22 cellular contexts compared by ENCODE assay signal in the genomic region with DNA sequence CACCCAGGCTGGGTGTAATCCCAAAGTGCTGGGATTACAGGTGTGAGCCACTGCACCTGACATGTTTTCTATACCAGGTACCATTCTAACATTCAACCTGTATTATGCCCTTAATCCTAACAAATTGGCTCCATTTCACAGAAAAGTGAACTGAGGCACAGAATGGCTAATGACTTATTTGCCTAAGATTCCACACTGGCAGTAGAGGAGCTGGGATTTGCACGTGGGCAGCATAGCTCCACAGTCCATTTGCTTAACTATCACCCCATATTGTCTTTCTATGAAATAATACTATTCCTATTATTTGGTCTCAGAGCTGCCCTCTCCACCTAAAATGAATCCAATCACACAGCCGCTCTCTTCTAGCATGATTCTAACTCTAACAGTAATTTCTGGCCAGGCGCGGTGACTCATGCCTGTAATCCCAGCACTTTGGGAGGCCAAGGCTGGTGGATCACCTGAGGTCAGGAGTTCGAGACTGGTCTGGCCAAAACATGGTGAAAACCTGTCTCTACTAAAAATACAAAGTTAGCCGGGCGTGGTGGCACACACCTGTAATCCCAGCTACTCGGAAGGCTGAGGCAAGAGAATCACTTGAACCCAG. TPM values are rescaled to one million over a fixed set of nuclear protein-coding genes. Genes with fewer than 3 reads are reported as not detected.
DNase-seq lines count a peak whose midpoint lies in the region; ATAC-seq, FAIRE-seq and TF ChIP-seq lines count a peak whose summit lies in the region.
"Had no signal": no experiment of that assay in that cellular context is flagged by ENCODE, and none has a peak within 500 bp of the region (broad histone marks: within the 10 kb centered on the region; RNA-seq: fewer than 3 reads in every experiment).

No MANE protein-coding gene starts in this region.

- H3K9me3 Mint-ChIP-seq in naive thymus-derived CD4-positive, alpha-beta T cell = no peaks in the 10 kb centered on the region
- H3K9me3 Mint-ChIP-seq in T-cell = no peaks in the 10 kb centered on the region
- H3K9me3 Mint-ChIP-seq: CD4-positive, alpha-beta memory T cell had no signal

- no peak overlapping the region for H3K4me3 Mint-ChIP-seq in naive thymus-derived CD4-positive, alpha-beta T cell
- no peak overlapping the region for H3K4me3 Mint-ChIP-seq in T-cell

- no peaks in the 10 kb centered on the region for H3K36me3 ChIP-seq in HepG2 (replicated peaks in 1 of 2; ENCODE audit: control insufficient read depth in 1 of 2, insufficient read depth in 2 of 2, low read length in 2 of 2)
- no peaks in the 10 kb centered on the region for H3K36me3 ChIP-seq in right lobe of liver
- no peaks in the 10 kb centered on the region for H3K36me3 ChIP-seq in HEK293 (ENCODE audit: control insufficient read depth in 2 of 2, insufficient read depth in 1 of 2, low read length in 2 of 2)
- no peaks in the 10 kb centered on the region for H3K36me3 ChIP-seq in kidney (ENCODE audit: control insufficient read depth in 1 of 2, insufficient read depth in 2 of 2, low read length in 2 of 2)
- no peaks in the 10 kb centered on the region for H3K36me3 ChIP-seq in naive thymus-derived CD4-positive, alpha-beta T cell (ENCODE audit: control insufficient read depth in 2 of 3, insufficient read depth in 3 of 3, low read length in 3 of 3)

- no peak overlapping the region for H3K27ac ChIP-seq in HepG2 (ENCODE audit: extremely low read length, insufficient read depth, low read length)
- no peak overlapping the region for H3K27ac ChIP-seq in right lobe of liver
- H3K27ac ChIP-seq in HEK293 (ENCODE audit: extremely low read depth, low read depth, low read length) = no peak overlapping the region
- no peak overlapping the region for H3K27ac ChIP-seq in kidney (ENCODE audit: low read depth in 2 of 2, low read length in 2 of 2)
- H3K27ac ChIP-seq in naive thymus-derived CD4-positive, alpha-beta T cell (ENCODE audit: low read depth, low read length) = no peak overlapping the region
- H3K27ac ChIP-seq: A549 had no signal

- no peaks in the 10 kb centered on the region for H3K79me2 ChIP-seq in HepG2 (ENCODE audit: insufficient read depth, low read length)

- CTCF ChIA-PET in HepG2 (lab: Yijun Ruan, JAX; ENCODE audit: low intra/inter-chr PET ratio, low total read pairs) = no interaction called here
- CTCF ChIA-PET in HEK293 (lab: Yijun Ruan, JAX) = interaction anchor here (0.5 to 2.4 kb wide), 11 partner anchors 9 to 706 kb away, joined by 3 to 17 read pairs (median 3); no protein-coding TSS in a partner anchor
- CTCF ChIA-PET in naive thymus-derived CD4-positive, alpha-beta T cell (lab: Charles Lee) = interaction anchor here (0.6 kb wide), 1 partner anchor 50 kb away, joined by 3 read pairs; no protein-coding TSS in a partner anchor
- CTCF ChIA-PET in T-cell (lab: Charles Lee) = no interaction called here

- H3K27me3 Mint-ChIP-seq in naive thymus-derived CD4-positive, alpha-beta T cell = peaks cover 0 to 14% (median 6%) of the 10 kb centered on the region in 5 donors
- H3K27me3 Mint-ChIP-seq in T-cell = peaks cover 4 to 8% of the 10 kb centered on the region in 2 donors

- no peak for ATAC-seq in HepG2
- ATAC-seq in right lobe of liver = no peak
- ATAC-seq in naive thymus-derived CD4-positive, alpha-beta T cell = no peak
- no peak for ATAC-seq in T-cell (replicated peaks in 1 of 4)

- TF ChIP-seq RAD21 in HepG2 (CRISPR knock-in tag; IDR thresholded peaks at IDR 0.05) = no peak

- H3K27ac Mint-ChIP-seq in naive thymus-derived CD4-positive, alpha-beta T cell = no peak overlapping the region
- H3K27ac Mint-ChIP-seq in T-cell = no peak overlapping the region

- H3K4me2 ChIP-seq in HepG2 (ENCODE audit: low read depth, low read length) = peak overlapping the region; percentile 98
- H3K4me2 ChIP-seq: A549 had no signal

- POLR2A ChIA-PET in HepG2 (lab: Yijun Ruan, JAX) = interaction anchor here (0.8 to 2.3 kb wide), 18 partner anchors 7 to 564 kb away, joined by 3 to 15 read pairs (median 4); partner anchors contain the start of genes GTPBP2, MYMX and SLC29A1
- POLR2A ChIA-PET in HEK293 (lab: Yijun Ruan, JAX) = interaction anchor here (0.5 to 1.4 kb wide), 4 partner anchors 9 to 48 kb away, joined by 3 to 4 read pairs (median 4); no protein-coding TSS in a partner anchor
- POLR2A ChIA-PET in naive thymus-derived CD4-positive, alpha-beta T cell (lab: Charles Lee) = interaction anchor here (0.7 kb wide), 1 partner anchor 251 kb away, joined by 4 read pairs; no protein-coding TSS in a partner anchor
- POLR2A ChIA-PET in T-cell (lab: Charles Lee) = interaction anchor here in 1 of 2 donors (0.5 to 0.6 kb wide), 2 partner anchors 14 to 599 kb away, joined by 4 read pairs; no protein-coding TSS in a partner anchor

- H3K9me3 ChIP-seq in HepG2 (ENCODE audit: low read length) = no peaks in the 10 kb centered on the region
- no peaks in the 10 kb centered on the region for H3K9me3 ChIP-seq in right lobe of liver
- H3K9me3 ChIP-seq in HEK293 (ENCODE audit: control insufficient read depth, insufficient read depth, low read depth, low read length) = no peaks in the 10 kb centered on the region
- no peaks in the 10 kb centered on the region for H3K9me3 ChIP-seq in kidney (ENCODE audit: control insufficient read depth in 1 of 2, low read length in 2 of 2)
- H3K9me3 ChIP-seq in naive thymus-derived CD4-positive, alpha-beta T cell (ENCODE audit: control insufficient read depth in 2 of 3, low read length in 3 of 3) = no peaks in the 10 kb centered on the region
- H3K9me3 ChIP-seq: A549 had no signal

- in situ Hi-C loops in HepG2 (cut with HindIII; ENCODE audit: extremely low pct_ligation_motif_present, low pct_unique_long_range_greater_than_20kb) = no loop called here

- no peak overlapping the region for H3K4me3 ChIP-seq in HepG2 (replicated peaks in 1 of 3; ENCODE audit: insufficient read depth in 1 of 3, low read depth in 2 of 3, low read length in 3 of 3)
- H3K4me3 ChIP-seq in right lobe of liver = no peak overlapping the region
- H3K4me3 ChIP-seq in HEK293 (ENCODE audit: low read depth, low read length) = no peak overlapping the region
- H3K4me3 ChIP-seq in kidney (ENCODE audit: low read length in 2 of 2) = no peak overlapping the region
- no peak overlapping the region for H3K4me3 ChIP-seq in naive thymus-derived CD4-positive, alpha-beta T cell (ENCODE audit: low read length)
- H3K4me3 ChIP-seq: A549 had no signal

- 59% methylated on average over 8 of the region's 8 CpGs for WGBS in HepG2 (ENCODE audit: low lambda C conversion rate)
- WGBS in right lobe of liver (ENCODE audit: insufficient coverage, low coverage, low lambda C conversion rate, missing lambda C conversion rate) = 85% methylated on average over 7 of the region's 8 CpGs

- BruUV-seq in HepG2 (replicated peaks; lab: Mats Ljungman, UMichigan) = no TSS peak

- FAIRE-seq in HepG2 (lab: Jason Lieb, UNC) (no peak), kidney (lab: Jason Lieb, UNC) (no peak)
- FAIRE-seq: A549, GM12892 had no signal

- no peaks in the 10 kb centered on the region for H3K36me3 Mint-ChIP-seq in naive thymus-derived CD4-positive, alpha-beta T cell
- H3K36me3 Mint-ChIP-seq in T-cell = no peaks in the 10 kb centered on the region
- H3K36me3 Mint-ChIP-seq: CD4-positive, alpha-beta memory T cell had no signal

- H3K4me1 ChIP-seq in HepG2 (ENCODE audit: insufficient read depth, low read length) (peaks cover 49% of the 10 kb centered on the region), right lobe of liver (no peaks in the 10 kb centered on the region), HEK293 (ENCODE audit: control insufficient read depth, insufficient read depth, low read length) (no peaks in the 10 kb centered on the region), kidney (ENCODE audit: control insufficient read depth in 1 of 2, insufficient read depth in 1 of 2, low read depth in 1 of 2, low read length in 2 of 2) (no peaks in the 10 kb centered on the region)
- H3K4me1 ChIP-seq in naive thymus-derived CD4-positive, alpha-beta T cell (ENCODE audit: control insufficient read depth in 2 of 2, insufficient read depth in 2 of 2, low read length in 2 of 2) = no peaks in the 10 kb centered on the region
- H3K4me1 ChIP-seq: A549 had no signal

- H3K9ac ChIP-seq in HepG2 (ENCODE audit: insufficient read depth, low read depth, low read length) = no peak overlapping the region
- no peak overlapping the region for H3K9ac ChIP-seq in kidney (ENCODE audit: low read length in 2 of 2)

- no peak overlapping the region for H2AFZ ChIP-seq in HepG2 (ENCODE audit: low read length)

- DNase-seq in HepG2 (ENCODE audit: low spot score) (no peak), right lobe of liver (no peak), kidney (peak; percentile 31), T-cell (no peak), epidermal melanocyte (ENCODE audit: insufficient read length, low spot score) (no peak)
- no peak for DNase-seq in naive thymus-derived CD4-positive, alpha-beta T cell
- DNase-seq: 8988T; ACHN; C1 segment of cervical spinal cord; Calu3; CD4-positive, alpha-beta memory T cell; COR-L47; GF-D8; GOT3; H7; HCEC 1CT had no signal

- no peaks in the 10 kb centered on the region for H4K20me1 ChIP-seq in HepG2 (ENCODE audit: insufficient read depth, low read length)

- H3K4me1 Mint-ChIP-seq in naive thymus-derived CD4-positive, alpha-beta T cell = peaks cover 0 to 10% (median 0%) of the 10 kb centered on the region in 7 donors
- no peaks in the 10 kb centered on the region for H3K4me1 Mint-ChIP-seq in T-cell
- H3K4me1 Mint-ChIP-seq: CD4-positive, alpha-beta memory T cell had no signal

- intact Hi-C loops in HepG2 (cut with micrococcal nuclease; ENCODE audit: unreplicated experiment) = no loop called here
- intact Hi-C loops in right lobe of liver (cut with DNase I) = no loop called here
- intact Hi-C loops in kidney (cut with DNase I) = no loop called here
- intact Hi-C loops in naive thymus-derived CD4-positive, alpha-beta T cell (cut with micrococcal nuclease) = no loop called here

- TF ChIP-seq EP300 in HepG2 (IDR thresholded peaks at IDR 0.05; ENCODE audit: low read depth in 2 of 2, low read length in 2 of 2) = no peak
- TF ChIP-seq EP300 in HepG2 (CRISPR knock-in tag; IDR thresholded peaks at IDR 0.05; ENCODE audit: borderline replicate concordance) = no peak

- H3K27me3 ChIP-seq in HepG2 (ENCODE audit: control insufficient read depth in 1 of 2, insufficient read depth in 2 of 2, low read length in 2 of 2) = peaks cover 0 to 5% of the 10 kb centered on the region in 2 experiments; a peak in 2 of 5 replicates
- H3K27me3 ChIP-seq in right lobe of liver = no peaks in the 10 kb centered on the region
- no peaks in the 10 kb centered on the region for H3K27me3 ChIP-seq in naive thymus-derived CD4-positive, alpha-beta T cell (ENCODE audit: control insufficient read depth in 2 of 2, insufficient read depth in 2 of 2, low read length in 2 of 2)

- no peak for TF ChIP-seq CTCF in HepG2 (CRISPR knock-in tag; IDR thresholded peaks at IDR 0.05)
- no peak for TF ChIP-seq CTCF in right lobe of liver (IDR thresholded peaks at IDR 0.05)
- TF ChIP-seq CTCF in HEK293 (tag by site-specific recombination; IDR thresholded peaks at IDR 0.05) = no peak
- no peak for TF ChIP-seq CTCF in kidney (IDR thresholded peaks at IDR 0.05; ENCODE audit: borderline replicate concordance, extremely low read depth, insufficient read depth)

- TF ChIP-seq POLR2A in HepG2 (IDR thresholded peaks at IDR 0.05; ENCODE audit: insufficient read depth in 1 of 2, low read depth in 2 of 2, low read length in 2 of 2) (no peak), right lobe of liver (IDR thresholded peaks at IDR 0.05) (no peak)

RNA-seq across cellular contexts. Expression of gene MYMX, which starts 23.3 kb away (rescaled TPM):
- not detected in 2 replicates for total RNA-seq in HepG2 (2016; rRNA removed; fragmentation: Illumina TruSeq; extraction: Trizol)
- total RNA-seq in HepG2 (2016; cell fraction: cytosol; rRNA removed; fragmentation: Illumina TruSeq; extraction: Trizol; ENCODE audit: low read depth) = not detected in 2 replicates
- total RNA-seq in HepG2 (2016; cell fraction: insoluble cytoplasmic fraction; rRNA removed; fragmentation: Illumina TruSeq; extraction: Trizol) = not detected in 2 replicates
- not detected in 2 replicates for total RNA-seq in HepG2 (2016; cell fraction: membrane; rRNA removed; fragmentation: Illumina TruSeq; extraction: Trizol)
- not detected in 2 replicates for total RNA-seq in HepG2 (2016; cell fraction: nucleus; rRNA removed; fragmentation: Illumina TruSeq; extraction: Trizol)
- polyA plus RNA-seq in HepG2 (2011; rRNA removed) = 0.14 TPM in 1 of 2 replicates, not detected in the other
- 0.09 TPM in 1 of 2 replicates, not detected in the other for polyA plus RNA-seq in HepG2 (2011; cell fraction: cytosol; rRNA removed)
- polyA plus RNA-seq in HepG2 (2011; cell fraction: nucleus; rRNA removed) = 0.24 TPM in 1 of 2 replicates, not detected in the other
- not detected in 2 replicates for polyA plus RNA-seq in HepG2 (2012)
- polyA plus RNA-seq in HepG2 (2016; cell fraction: cytosol; fragmentation: Illumina TruSeq; extraction: Trizol; ENCODE audit: low read depth) = not detected in 2 replicates
- polyA plus RNA-seq in HepG2 (2016; cell fraction: insoluble cytoplasmic fraction; fragmentation: Illumina TruSeq; extraction: Trizol; ENCODE audit: low read depth) = not detected in 2 replicates
- polyA plus RNA-seq in HepG2 (2016; cell fraction: membrane; fragmentation: Illumina TruSeq; extraction: Trizol; ENCODE audit: low read depth) = not detected in 2 replicates
- polyA plus RNA-seq in HepG2 (2016; cell fraction: nucleus; fragmentation: Illumina TruSeq; extraction: Trizol; ENCODE audit: insufficient read depth, low read depth) = not detected in 2 replicates
- not detected in 2 replicates for polyA minus RNA-seq in HepG2 (2011; rRNA and poly(A)+ RNA removed; ENCODE audit: low replicate concordance)
- not detected in 2 replicates for polyA minus RNA-seq in HepG2 (2011; cell fraction: cytosol; rRNA and poly(A)+ RNA removed)
- polyA minus RNA-seq in HepG2 (2011; cell fraction: nucleus; rRNA and poly(A)+ RNA removed) = not detected in 2 replicates
- not detected for total RNA-seq in right lobe of liver
- 1.1 TPM for total RNA-seq in kidney
- polyA plus RNA-seq in kidney (ENCODE audit: insufficient read depth, low read depth, low replicate concordance) = 2.2 TPM
- total RNA-seq in naive thymus-derived CD4-positive, alpha-beta T cell = not detected
- polyA plus RNA-seq in naive thymus-derived CD4-positive, alpha-beta T cell = not detected
- total RNA-seq in T-cell = not detected
- total RNA-seq: Calu3; CD4-positive, alpha-beta memory T cell; Daoy had no signal
- polyA plus RNA-seq: A549; BJ; CD4-positive, alpha-beta memory T cell had no signal

RNA-seq across cellular contexts. Expression of gene SLC29A1, which starts 30.0 kb away (rescaled TPM):
- total RNA-seq in HepG2 (2016; rRNA removed; fragmentation: Illumina TruSeq; extraction: Trizol) (23.1 and 43.2 TPM in 2 replicates), right lobe of liver (10 to 100 TPM; 27.4 to 51.3 (median 31.4) TPM), kidney (74.6 TPM), T-cell (1 to 10 TPM; 1.3 to 8.0 (median 3.4) TPM)
- 19.7 and 24.6 TPM in 2 replicates for total RNA-seq in HepG2 (2016; cell fraction: cytosol; rRNA removed; fragmentation: Illumina TruSeq; extraction: Trizol; ENCODE audit: low read depth)
- 22.9 and 41.9 TPM in 2 replicates for total RNA-seq in HepG2 (2016; cell fraction: insoluble cytoplasmic fraction; rRNA removed; fragmentation: Illumina TruSeq; extraction: Trizol)
- total RNA-seq in HepG2 (2016; cell fraction: membrane; rRNA removed; fragmentation: Illumina TruSeq; extraction: Trizol) = 37.5 and 40.9 TPM in 2 replicates
- total RNA-seq in HepG2 (2016; cell fraction: nucleus; rRNA removed; fragmentation: Illumina TruSeq; extraction: Trizol) = 42.6 and 53.1 TPM in 2 replicates
- polyA plus RNA-seq in HepG2 (2011; rRNA removed) (95.5 and 106 TPM in 2 replicates), kidney (ENCODE audit: insufficient read depth, low read depth, low replicate concordance) (50.1 TPM)
- polyA plus RNA-seq in HepG2 (2011; cell fraction: cytosol; rRNA removed) = 92.8 and 113 TPM in 2 replicates
- polyA plus RNA-seq in HepG2 (2011; cell fraction: nucleus; rRNA removed) = 132 and 138 TPM in 2 replicates
- polyA plus RNA-seq in HepG2 (2012) = 38.8 and 43.9 TPM in 2 replicates
- polyA plus RNA-seq in HepG2 (2016; cell fraction: cytosol; fragmentation: Illumina TruSeq; extraction: Trizol; ENCODE audit: low read depth) = 32.1 and 36.6 TPM in 2 replicates
- 35.2 and 35.6 TPM in 2 replicates for polyA plus RNA-seq in HepG2 (2016; cell fraction: insoluble cytoplasmic fraction; fragmentation: Illumina TruSeq; extraction: Trizol; ENCODE audit: low read depth)
- 48.6 and 49.6 TPM in 2 replicates for polyA plus RNA-seq in HepG2 (2016; cell fraction: membrane; fragmentation: Illumina TruSeq; extraction: Trizol; ENCODE audit: low read depth)
- 82.7 and 90.9 TPM in 2 replicates for polyA plus RNA-seq in HepG2 (2016; cell fraction: nucleus; fragmentation: Illumina TruSeq; extraction: Trizol; ENCODE audit: insufficient read depth, low read depth)
- polyA minus RNA-seq in HepG2 (2011; rRNA and poly(A)+ RNA removed; ENCODE audit: low replicate concordance) = 236 and 248 TPM in 2 replicates
- polyA minus RNA-seq in HepG2 (2011; cell fraction: cytosol; rRNA and poly(A)+ RNA removed) = 35.4 and 40.0 TPM in 2 replicates
- polyA minus RNA-seq in HepG2 (2011; cell fraction: nucleus; rRNA and poly(A)+ RNA removed) = 37.0 and 39.3 TPM in 2 replicates
- total RNA-seq in naive thymus-derived CD4-positive, alpha-beta T cell = 10 to 100 TPM in 1 of 5 experiments, 1 to 10 TPM in 2, under 1 TPM in 2; 0.84 to 41.1 (median 1.8) TPM
- polyA plus RNA-seq in naive thymus-derived CD4-positive, alpha-beta T cell = 1 to 10 TPM in 1 of 2 donors, under 1 TPM in 1; 0.95 to 2.0 TPM

RNA-seq across cellular contexts. Expression of gene CAPN11, which starts 34.8 kb away (rescaled TPM):
- 0.07 TPM in 1 of 2 replicates, not detected in the other for total RNA-seq in HepG2 (2016; rRNA removed; fragmentation: Illumina TruSeq; extraction: Trizol)
- total RNA-seq in HepG2 (2016; cell fraction: cytosol; rRNA removed; fragmentation: Illumina TruSeq; extraction: Trizol; ENCODE audit: low read depth) = not detected in 2 replicates
- not detected in 2 replicates for total RNA-seq in HepG2 (2016; cell fraction: insoluble cytoplasmic fraction; rRNA removed; fragmentation: Illumina TruSeq; extraction: Trizol)
- not detected in 2 replicates for total RNA-seq in HepG2 (2016; cell fraction: membrane; rRNA removed; fragmentation: Illumina TruSeq; extraction: Trizol)
- not detected in 2 replicates for total RNA-seq in HepG2 (2016; cell fraction: nucleus; rRNA removed; fragmentation: Illumina TruSeq; extraction: Trizol)
- 0.11 and 0.13 TPM in 2 replicates for polyA plus RNA-seq in HepG2 (2011; rRNA removed)
- 0.03 and 0.05 TPM in 2 replicates for polyA plus RNA-seq in HepG2 (2011; cell fraction: cytosol; rRNA removed)
- 0.71 and 0.74 TPM in 2 replicates for polyA plus RNA-seq in HepG2 (2011; cell fraction: nucleus; rRNA removed)
- 0.07 and 0.09 TPM in 2 replicates for polyA plus RNA-seq in HepG2 (2012)
- polyA plus RNA-seq in HepG2 (2016; cell fraction: cytosol; fragmentation: Illumina TruSeq; extraction: Trizol; ENCODE audit: low read depth) = not detected in 2 replicates
- not detected in 2 replicates for polyA plus RNA-seq in HepG2 (2016; cell fraction: insoluble cytoplasmic fraction; fragmentation: Illumina TruSeq; extraction: Trizol; ENCODE audit: low read depth)
- polyA plus RNA-seq in HepG2 (2016; cell fraction: membrane; fragmentation: Illumina TruSeq; extraction: Trizol; ENCODE audit: low read depth) = not detected in 2 replicates
- not detected in 2 replicates for polyA plus RNA-seq in HepG2 (2016; cell fraction: nucleus; fragmentation: Illumina TruSeq; extraction: Trizol; ENCODE audit: insufficient read depth, low read depth)
- polyA minus RNA-seq in HepG2 (2011; rRNA and poly(A)+ RNA removed; ENCODE audit: low replicate concordance) = 0.07 TPM in 1 of 2 replicates, not detected in the other
- not detected in 2 replicates for polyA minus RNA-seq in HepG2 (2011; cell fraction: cytosol; rRNA and poly(A)+ RNA removed)
- polyA minus RNA-seq in HepG2 (2011; cell fraction: nucleus; rRNA and poly(A)+ RNA removed) = 0.37 TPM in 1 of 2 replicates, not detected in the other
- total RNA-seq in right lobe of liver = under 1 TPM in 2 of 6 experiments, not detected in 4; 0.22 to 0.31 TPM
- total RNA-seq in kidney = 2.3 TPM
- 0.39 TPM for polyA plus RNA-seq in kidney (ENCODE audit: insufficient read depth, low read depth, low replicate concordance)
- total RNA-seq in naive thymus-derived CD4-positive, alpha-beta T cell = under 1 TPM in 1 of 5 experiments, not detected in 4; 0.66 TPM
- polyA plus RNA-seq in naive thymus-derived CD4-positive, alpha-beta T cell = not detected
- under 1 TPM in 1 of 5 donors, not detected in 4; 0.79 TPM for total RNA-seq in T-cell
- total RNA-seq: Calu3; CD4-positive, alpha-beta memory T cell; Daoy; G401 had no signal
- polyA plus RNA-seq: CD4-positive, alpha-beta memory T cell had no signal

RNA-seq across cellular contexts. Expression of gene HSP90AB1, which starts 53.5 kb away (rescaled TPM):
- total RNA-seq in HepG2 (2016; rRNA removed; fragmentation: Illumina TruSeq; extraction: Trizol) = 1,472 and 2,212 TPM in 2 replicates
- 123 and 155 TPM in 2 replicates for total RNA-seq in HepG2 (2016; cell fraction: cytosol; rRNA removed; fragmentation: Illumina TruSeq; extraction: Trizol; ENCODE audit: low read depth)
- 1,508 and 1,964 TPM in 2 replicates for total RNA-seq in HepG2 (2016; cell fraction: insoluble cytoplasmic fraction; rRNA removed; fragmentation: Illumina TruSeq; extraction: Trizol)
- total RNA-seq in HepG2 (2016; cell fraction: membrane; rRNA removed; fragmentation: Illumina TruSeq; extraction: Trizol) = 383 and 490 TPM in 2 replicates
- total RNA-seq in HepG2 (2016; cell fraction: nucleus; rRNA removed; fragmentation: Illumina TruSeq; extraction: Trizol) = 1,014 and 1,081 TPM in 2 replicates
- 1,076 and 1,325 TPM in 2 replicates for polyA plus RNA-seq in HepG2 (2011; rRNA removed)
- 1,072 and 1,224 TPM in 2 replicates for polyA plus RNA-seq in HepG2 (2011; cell fraction: cytosol; rRNA removed)
- 279 and 406 TPM in 2 replicates for polyA plus RNA-seq in HepG2 (2011; cell fraction: nucleus; rRNA removed)
- 1,683 and 1,883 TPM in 2 replicates for polyA plus RNA-seq in HepG2 (2012)
- 155 and 188 TPM in 2 replicates for polyA plus RNA-seq in HepG2 (2016; cell fraction: cytosol; fragmentation: Illumina TruSeq; extraction: Trizol; ENCODE audit: low read depth)
- polyA plus RNA-seq in HepG2 (2016; cell fraction: insoluble cytoplasmic fraction; fragmentation: Illumina TruSeq; extraction: Trizol; ENCODE audit: low read depth) = 2,023 and 2,380 TPM in 2 replicates
- 336 and 456 TPM in 2 replicates for polyA plus RNA-seq in HepG2 (2016; cell fraction: membrane; fragmentation: Illumina TruSeq; extraction: Trizol; ENCODE audit: low read depth)
- 1,245 and 1,272 TPM in 2 replicates for polyA plus RNA-seq in HepG2 (2016; cell fraction: nucleus; fragmentation: Illumina TruSeq; extraction: Trizol; ENCODE audit: insufficient read depth, low read depth)
- polyA minus RNA-seq in HepG2 (2011; rRNA and poly(A)+ RNA removed; ENCODE audit: low replicate concordance) = 1,001 and 1,123 TPM in 2 replicates
- 1,091 and 1,101 TPM in 2 replicates for polyA minus RNA-seq in HepG2 (2011; cell fraction: cytosol; rRNA and poly(A)+ RNA removed)
- polyA minus RNA-seq in HepG2 (2011; cell fraction: nucleus; rRNA and poly(A)+ RNA removed) = 271 and 440 TPM in 2 replicates
- 100 to 1,000 TPM; 183 to 566 (median 345) TPM for total RNA-seq in right lobe of liver
- 551 TPM for total RNA-seq in kidney
- 499 TPM for polyA plus RNA-seq in kidney (ENCODE audit: insufficient read depth, low read depth, low replicate concordance)
- total RNA-seq in naive thymus-derived CD4-positive, alpha-beta T cell = 100 to 1,000 TPM; 345 to 750 (median 366) TPM
- 100 to 1,000 TPM; 422 to 558 TPM for polyA plus RNA-seq in naive thymus-derived CD4-positive, alpha-beta T cell
- 100 to 1,000 TPM; 394 to 454 (median 404) TPM for total RNA-seq in T-cell

Comparison
In these comparisons a context has a peak if more than half of its experiments do, and no peak if none do; other contexts are left out.
1. CTCF ChIA-PET loops: an anchor here in HEK293 (0.5 to 2.4 kb wide) and naive thymus-derived CD4-positive, alpha-beta T cell (0.6 kb wide); none called in HepG2 and T-cell.
2. Of the 63 proteins assayed by ChIP-seq in both HepG2 and HEK293: peak only in HepG2: ZNF629; only in HEK293: none; in both: none; in neither: 62.